Comparison of ENCODE assay signal across 24 cellular contexts in genomic region chr5:143364061-143364460, GRCh38.
"Had no signal": no experiment of that assay in that cellular context is flagged by ENCODE, and none has a peak within 500 bp of the region (broad histone marks: within the 10 kb centered on the region; RNA-seq: fewer than 3 reads in every experiment).

No MANE protein-coding gene starts in this region.

- ATAC-seq: activated T-helper 17 cell treated with anti-CD3 and anti-CD28 coated beads, Interleukin-2, amount 50 U/mL, for 72 hours; effector memory CD8-positive, alpha-beta T cell; left ventricle myocardium superior; right lobe of liver had no signal

- H3K27me3 ChIP-seq: breast epithelium, colonic mucosa, dorsolateral prefrontal cortex, esophagus muscularis mucosa, hepatocyte, right lobe of liver, stomach, suprapubic skin, tibial nerve had no signal

- H3K36me3 ChIP-seq: breast epithelium, colonic mucosa, esophagus muscularis mucosa, right lobe of liver, stomach had no signal

- H3K9me3 ChIP-seq: colonic mucosa, esophagus muscularis mucosa, right lobe of liver, suprapubic skin had no signal

- H3K4me1 ChIP-seq: breast epithelium, colonic mucosa had no signal

- H3K27me3 Mint-ChIP-seq: activated naive CD8-positive, alpha-beta T cell treated with anti-CD3 and anti-CD28 coated beads for 36 hours; activated T-cell treated with anti-CD3 and anti-CD28 coated beads, Interleukin-2, amount 50 U/mL, for 24 hours; activated T-helper 17 cell treated with anti-CD3 and anti-CD28 coated beads, Interleukin-2, amount 50 U/mL, for 72 hours; effector memory CD8-positive, alpha-beta T cell had no signal

- H3K9me3 Mint-ChIP-seq: effector memory CD8-positive, alpha-beta T cell had no signal

- H3K27ac Mint-ChIP-seq: activated naive CD8-positive, alpha-beta T cell treated with anti-CD3 and anti-CD28 coated beads for 36 hours; activated T-cell treated with anti-CD3 and anti-CD28 coated beads, Interleukin-2, amount 50 U/mL, for 24 hours; activated T-helper 17 cell treated with anti-CD3 and anti-CD28 coated beads, Interleukin-2, amount 50 U/mL, for 72 hours had no signal

- H3K4me3 ChIP-seq: breast epithelium, colonic mucosa, dorsolateral prefrontal cortex, esophagus muscularis mucosa, hepatocyte, right lobe of liver, skin epidermis, stomach, suprapubic skin, tibial nerve had no signal

- H3K4me3 Mint-ChIP-seq: activated naive CD8-positive, alpha-beta T cell treated with anti-CD3 and anti-CD28 coated beads for 36 hours; activated T-cell treated with anti-CD3 and anti-CD28 coated beads, Interleukin-2, amount 50 U/mL, for 24 hours; effector memory CD8-positive, alpha-beta T cell; neural crest cell had no signal

- DNase-seq: activated CD8-positive, alpha-beta memory T cell treated with anti-CD3 and anti-CD28 coated beads for 24 hours; activated CD8-positive, alpha-beta memory T cell treated with anti-CD3 and anti-CD28 coated beads, Interleukin-2, amount 50 U/mL, for 4 hours; activated naive CD4-positive, alpha-beta T cell; activated naive CD8-positive, alpha-beta T cell treated with anti-CD3 and anti-CD28 coated beads for 36 hours; activated T-cell treated with anti-CD3 and anti-CD28 coated beads, Interleukin-2, amount 50 U/mL, for 24 hours; amniotic stem cell; colonic mucosa; dorsolateral prefrontal cortex; effector memory CD8-positive, alpha-beta T cell; glutamatergic neuron; left ventricle myocardium superior; posterior cingulate gyrus; right lobe of liver; stimulated activated CD4-positive, alpha-beta T cell treated with anti-CD3 and anti-CD28 coated beads, Interleukin-1b, Interleukin-23, amount 100 ng/mL, for 48 hours; stomach; T-helper 9 cell had no signal

- H3K27ac ChIP-seq: breast epithelium, colonic mucosa, dorsolateral prefrontal cortex, esophagus muscularis mucosa, hepatocyte, right lobe of liver, skin epidermis, stomach, suprapubic skin, tibial nerve had no signal
